In the genomic region with DNA sequence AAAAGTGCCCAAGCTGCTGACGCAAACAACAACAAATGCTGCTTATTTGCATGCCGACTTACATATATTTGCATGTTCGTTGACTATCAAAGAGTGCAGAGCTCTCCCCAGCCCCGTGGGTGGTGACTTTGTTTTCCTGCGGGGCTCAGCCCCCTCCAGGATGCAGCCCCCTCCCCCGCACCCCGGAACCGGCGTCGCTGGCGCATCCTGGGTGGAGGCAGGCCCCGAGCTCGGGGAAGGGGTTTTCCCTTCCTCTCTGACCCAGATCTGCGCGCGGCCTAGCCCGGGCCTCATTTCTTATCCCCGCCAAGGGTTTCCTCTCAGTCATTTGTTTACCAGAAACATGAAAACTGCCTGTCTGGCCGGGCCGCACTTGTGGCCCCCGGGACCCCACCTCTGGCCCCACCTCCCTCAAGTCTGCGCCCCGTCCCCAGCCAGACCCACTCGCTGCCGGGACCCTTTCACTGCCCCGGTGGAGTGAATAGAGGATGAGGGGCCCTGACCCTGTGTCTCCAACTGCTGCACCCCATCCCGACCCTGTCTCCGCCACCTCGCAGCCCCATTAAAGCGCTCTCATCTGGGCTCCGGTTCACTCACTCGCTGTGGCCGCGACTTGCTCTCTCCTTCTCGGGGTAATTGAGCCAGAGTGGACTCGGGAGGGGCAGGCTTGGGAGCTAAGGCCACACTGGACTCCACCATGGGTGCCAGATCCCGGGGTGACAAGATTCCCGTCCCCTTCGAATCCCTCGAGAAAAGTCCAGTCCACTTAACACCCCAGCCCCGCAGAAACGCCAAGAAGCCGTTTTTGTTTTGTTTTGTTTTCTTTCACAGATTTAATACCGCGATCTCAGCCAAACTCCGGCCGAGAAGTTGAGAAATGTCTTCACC, we compare ENCODE assay signal across 10 cellular contexts. TPM values are rescaled to one million over a fixed set of nuclear protein-coding genes. Genes with fewer than 3 reads are reported as not detected.
DNase-seq lines count a peak whose midpoint lies in the region; ATAC-seq and TF ChIP-seq lines count a peak whose summit lies in the region.
"Had no signal": no experiment of that assay in that cellular context is flagged by ENCODE, and none has a peak within 500 bp of the region (broad histone marks: within the 10 kb centered on the region; RNA-seq: fewer than 3 reads in every experiment).

No MANE protein-coding gene starts in this region.

- peaks cover 0 to 14% (median 6%) of the 10 kb centered on the region in 3 donors for H3K36me3 ChIP-seq in tibial artery

- intact Hi-C loops in tibial artery (cut with DNase I; ENCODE audit: low total_unique reads) = no loop called here

- CTCF ChIA-PET in activated CD4-positive, alpha-beta T cell treated with anti-CD3 and anti-CD28 coated beads, Interleukin-2, amount 10 ng/mL, durations not matched to agents 7 days and 5 days (lab: Charles Lee) = interaction anchor here (0.7 to 2.2 kb wide), 4 partner anchors 12 to 66 kb away, joined by 3 to 11 read pairs (median 6); no protein-coding TSS in a partner anchor

- peaks cover 0 to 87% of the 10 kb centered on the region in 2 donors for H3K27me3 ChIP-seq in tibial artery

- DNase-seq in GM10266 (ENCODE audit: extremely low spot score) = peak; percentile 88
- peak; percentile 90 for DNase-seq in activated CD4-positive, alpha-beta T cell treated with anti-CD3 and anti-CD28 coated beads, Interleukin-2, amount 10 ng/mL, durations not matched to agents 7 days and 5 days
- peak; percentile 95 for DNase-seq in effector CD4-positive, alpha-beta T cell
- peak; percentile 96 for DNase-seq in stimulated activated CD4-positive, alpha-beta T cell treated with anti-CD3 and anti-CD28 coated beads, Interleukin-2, amount 100 ng/mL, for 4 hours (ENCODE audit: low read depth)
- no peak for DNase-seq in NCI-H446 treated with DMSO at 0.1 percent for 48 hours (lab: John Stamatoyannopoulos, UW)
- DNase-seq in RPMI8226 = no peak
- DNase-seq in tibial artery = no peak
- DNase-seq: Calu3 had no signal

- peak overlapping the region; percentile 80 for H3K4me3 Mint-ChIP-seq in activated CD4-positive, alpha-beta T cell treated with anti-CD3 and anti-CD28 coated beads, Interleukin-2, amount 10 ng/mL, durations not matched to agents 7 days and 5 days

- H3K4me1 Mint-ChIP-seq in activated CD4-positive, alpha-beta T cell treated with anti-CD3 and anti-CD28 coated beads, Interleukin-2, amount 10 ng/mL, durations not matched to agents 7 days and 5 days = peaks cover 61% of the 10 kb centered on the region

- peaks cover 16% of the 10 kb centered on the region for H3K27me3 Mint-ChIP-seq in activated CD4-positive, alpha-beta T cell treated with anti-CD3 and anti-CD28 coated beads, Interleukin-2, amount 10 ng/mL, durations not matched to agents 7 days and 5 days

- no peak overlapping the region for H3K27ac ChIP-seq in tibial artery

- no peak for TF ChIP-seq CTCF in GM10266 (IDR thresholded peaks at IDR 0.05; ENCODE audit: control insufficient read depth, insufficient read depth, low read depth, missing control alignments)
- TF ChIP-seq CTCF in tibial artery (IDR thresholded peaks at IDR 0.05) = no peak

- no peaks in the 10 kb centered on the region for H3K9me3 Mint-ChIP-seq in activated CD4-positive, alpha-beta T cell treated with anti-CD3 and anti-CD28 coated beads, Interleukin-2, amount 10 ng/mL, durations not matched to agents 7 days and 5 days

- peak overlapping the region; percentile 96 for H3K27ac Mint-ChIP-seq in activated CD4-positive, alpha-beta T cell treated with anti-CD3 and anti-CD28 coated beads, Interleukin-2, amount 10 ng/mL, durations not matched to agents 7 days and 5 days

- H3K4me1 ChIP-seq in tibial artery = peaks cover 0 to 9% (median 4%) of the 10 kb centered on the region in 4 donors

- no peaks in the 10 kb centered on the region for H3K9me3 ChIP-seq in tibial artery

- peak overlapping the region in 1 of 2 donors; percentile 8 for H3K4me3 ChIP-seq in tibial artery

- H3K36me3 Mint-ChIP-seq in activated CD4-positive, alpha-beta T cell treated with anti-CD3 and anti-CD28 coated beads, Interleukin-2, amount 10 ng/mL, durations not matched to agents 7 days and 5 days (ENCODE audit: low read depth) = peaks cover 43% of the 10 kb centered on the region

- ATAC-seq in GM19328 (IDR thresholded peaks at IDR 0.05; ENCODE audit: unreplicated experiment) = no peak

- POLR2A ChIA-PET in activated CD4-positive, alpha-beta T cell treated with anti-CD3 and anti-CD28 coated beads, Interleukin-2, amount 10 ng/mL, durations not matched to agents 7 days and 5 days (lab: Charles Lee) = no interaction called here

RNA-seq across cellular contexts. Expression of gene TNFRSF25, which starts 5.4 kb away (rescaled TPM):
- 10 to 100 TPM; 88.5 to 92.8 TPM for total RNA-seq in activated CD4-positive, alpha-beta T cell treated with anti-CD3 and anti-CD28 coated beads, Interleukin-2, amount 10 ng/mL, durations not matched to agents 7 days and 5 days

RNA-seq across cellular contexts. Expression of gene PLEKHG5, which starts 30.9 kb away (rescaled TPM):
- total RNA-seq in activated CD4-positive, alpha-beta T cell treated with anti-CD3 and anti-CD28 coated beads, Interleukin-2, amount 10 ng/mL, durations not matched to agents 7 days and 5 days = 1 to 10 TPM; 1.3 to 1.8 TPM

RNA-seq across cellular contexts. Expression of gene ESPN, which starts 36.0 kb away (rescaled TPM):
- total RNA-seq in activated CD4-positive, alpha-beta T cell treated with anti-CD3 and anti-CD28 coated beads, Interleukin-2, amount 10 ng/mL, durations not matched to agents 7 days and 5 days = under 1 TPM; 0.56 to 0.77 TPM
- total RNA-seq: epithelial cell of proximal tubule had no signal

RNA-seq across cellular contexts. Expression of gene HES2, which starts 40.9 kb away (rescaled TPM):
- under 1 TPM; 0.21 to 0.30 TPM for total RNA-seq in activated CD4-positive, alpha-beta T cell treated with anti-CD3 and anti-CD28 coated beads, Interleukin-2, amount 10 ng/mL, durations not matched to agents 7 days and 5 days
- total RNA-seq: Calu3 had no signal

Comparison
In these comparisons a context has a peak if more than half of its experiments do, and no peak if none do; other contexts are left out.
1. DNase-seq: peak in GM10266 (single experiment), activated CD4-positive, alpha-beta T cell treated with anti-CD3 and anti-CD28 coated beads, Interleukin-2, amount 10 ng/mL, durations not matched to agents 7 days and 5 days (single experiment), effector CD4-positive, alpha-beta T cell (single experiment) and stimulated activated CD4-positive, alpha-beta T cell treated with anti-CD3 and anti-CD28 coated beads, Interleukin-2, amount 100 ng/mL, for 4 hours (single experiment); none in NCI-H446 treated with DMSO at 0.1 percent for 48 hours (single experiment), RPMI8226 (single experiment) and tibial artery (0 of 2).